Comparison of ENCODE assay signal across 1 cellular context in the genomic region with DNA sequence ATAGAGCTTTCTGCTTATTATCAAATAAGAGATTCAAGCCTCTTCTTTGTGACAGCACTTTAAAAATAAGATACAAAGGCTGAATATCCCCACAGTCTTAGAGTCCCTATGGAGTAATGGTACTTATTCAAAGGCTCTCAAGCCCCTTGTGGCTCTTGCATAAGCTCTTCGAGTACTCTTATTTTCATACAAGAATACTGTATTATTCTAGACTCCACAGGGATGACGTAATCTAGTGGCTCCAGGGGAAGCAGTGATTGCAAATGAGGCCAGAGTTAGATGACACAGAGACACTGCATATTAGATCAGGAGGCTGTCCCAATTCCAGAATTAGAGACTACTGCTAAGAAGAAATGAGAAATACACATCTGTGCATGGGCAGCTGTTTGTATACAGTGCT.
TF ChIP-seq lines count a peak whose summit lies in the region.

No MANE protein-coding gene starts in this region.

TF ChIP-seq in H1, 55 proteins besides CTCF, POLR2A, EP300 and RAD21:
- TF ChIP-seq SP4 (IDR thresholded peaks at IDR 0.05; ENCODE audit: low read length) (no peak), CEBPB (IDR thresholded peaks at IDR 0.05; ENCODE audit: low read depth, low read length) (peak; percentile 37; the same call in 1 of the 2 replicates)
